Comparison of ENCODE assay signal across 14 cellular contexts in the genomic region with DNA sequence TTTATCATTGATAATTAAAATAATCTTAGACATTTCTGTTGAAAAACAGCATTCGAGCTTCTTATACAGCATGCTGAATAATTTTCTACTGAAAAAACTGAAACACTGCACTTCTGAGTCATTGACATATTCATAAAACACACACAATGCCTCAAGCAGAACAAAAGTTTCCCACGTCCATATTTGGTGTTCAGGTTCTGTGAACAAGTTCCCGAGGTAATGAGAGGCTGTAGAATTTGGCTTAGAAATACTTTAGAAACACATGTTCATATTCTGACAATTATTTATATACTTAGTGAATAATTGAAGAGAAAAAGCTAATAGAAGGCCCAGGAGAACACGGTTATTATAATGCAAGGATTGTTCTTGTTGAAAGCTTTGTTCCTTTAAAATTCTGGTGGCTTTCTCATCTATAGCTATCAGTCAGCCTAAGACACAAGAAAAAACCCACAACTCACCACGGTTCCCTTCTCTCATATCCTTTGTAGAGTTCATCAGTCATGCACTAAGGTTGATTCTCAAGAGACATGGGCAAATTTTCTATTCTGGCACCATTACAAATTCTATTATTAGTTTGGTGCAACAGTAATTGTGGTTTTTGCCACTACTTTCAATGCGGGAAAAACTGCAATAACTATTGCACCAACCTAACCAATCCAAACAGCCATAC.
DNase-seq lines count a peak whose midpoint lies in the region; TF ChIP-seq lines count a peak whose summit lies in the region.
"Had no signal": no experiment of that assay in that cellular context is flagged by ENCODE, and none has a peak within 500 bp of the region (broad histone marks: within the 10 kb centered on the region; RNA-seq: fewer than 3 reads in every experiment).

No MANE protein-coding gene starts in this region.

- TF ChIP-seq CTCF in Loucy (conservative IDR thresholded peaks at IDR 0.05; ENCODE audit: low read length), result no peak
- no peak for TF ChIP-seq CTCF in transverse colon (IDR thresholded peaks at IDR 0.05)

- H2AFZ ChIP-seq in Loucy (ENCODE audit: low read length), result 0 out of 2 replicates have a peak overlapping the region, but pooled peaks have one; percentile 7

- H3K9me3 ChIP-seq in BLaER1 treated with 17β-estradiol and CSF1 and Interleukin-3, amounts not matched to agents 10 nM and 100 nM (replicated peaks in 1 of 11), result peaks cover 0 to 8% (median 3%) of the 10 kb centered on the region in 11 experiments; a peak in 6 of 22 replicates
- H3K9me3 ChIP-seq in Loucy (ENCODE audit: insufficient read depth, low read depth, low read length) (no peaks in the 10 kb centered on the region), transverse colon (no peaks in the 10 kb centered on the region)

- intact Hi-C loops in transverse colon (cut with DNase I; ENCODE audit: low total_unique reads), result no loop called here

- no peaks in the 10 kb centered on the region for H3K9me2 ChIP-seq in Loucy (replicated peaks; ENCODE audit: low read depth, low read length)

- peak overlapping the region in 1 of 11 experiments; percentile 50; a peak in 1 of 22 replicates for H3K9ac ChIP-seq in BLaER1 treated with 17β-estradiol and CSF1 and Interleukin-3, amounts not matched to agents 10 nM and 100 nM
- no peak overlapping the region for H3K9ac ChIP-seq in Loucy (ENCODE audit: low read depth, low read length, poor library complexity, severe bottlenecking)

- H4K20me1 ChIP-seq in BLaER1 treated with 17β-estradiol and CSF1 and Interleukin-3, amounts not matched to agents 10 nM and 100 nM, result no peaks in the 10 kb centered on the region
- H4K20me1 ChIP-seq in Loucy (ENCODE audit: insufficient read depth, low read length, poor library complexity, severe bottlenecking), result no peaks in the 10 kb centered on the region

- H3K79me2 ChIP-seq in Loucy (ENCODE audit: insufficient read depth, low read length), result no peaks in the 10 kb centered on the region

- TF ChIP-seq POLR2A in transverse colon (IDR thresholded peaks at IDR 0.05), result no peak

- H3K4me3 ChIP-seq in BLaER1 treated with 17β-estradiol and CSF1 and Interleukin-3, amounts not matched to agents 10 nM and 100 nM, result peak overlapping the region in 1 of 10 experiments; percentile 8; a peak in 1 of 20 replicates
- H3K4me3 ChIP-seq in Loucy (ENCODE audit: low read length, poor library complexity, severe bottlenecking), result no peak overlapping the region
- H3K4me3 ChIP-seq in transverse colon, result no peak overlapping the region
- H3K4me3 ChIP-seq: skin epidermis had no signal

- H3K4me1 ChIP-seq in BLaER1 treated with 17β-estradiol and CSF1 and Interleukin-3, amounts not matched to agents 10 nM and 100 nM, result peaks cover 20 to 41% (median 32%) of the 10 kb centered on the region in 10 experiments
- H3K4me1 ChIP-seq in Loucy (ENCODE audit: insufficient read depth, low read length, poor library complexity, severe bottlenecking) (peaks cover 7% of the 10 kb centered on the region), transverse colon (no peaks in the 10 kb centered on the region)

- H3K36me3 ChIP-seq in BLaER1 treated with 17β-estradiol and CSF1 and Interleukin-3, amounts not matched to agents 10 nM and 100 nM, result no peaks in the 10 kb centered on the region
- H3K36me3 ChIP-seq in Loucy (ENCODE audit: insufficient read depth, low read length), result no peaks in the 10 kb centered on the region
- H3K36me3 ChIP-seq in transverse colon, result no peaks in the 10 kb centered on the region

- WGBS in transverse colon (ENCODE audit: low coverage in 1 of 2), 2 donors, result 55 to 61% methylated on average over 6 of the region's 6 CpGs

- DNase-seq in HCEC 1CT (peak; percentile 58), glomerular visceral epithelial cell (ENCODE audit: extremely low spot score) (peak; percentile 15), NOMO-1 (lab: John Stamatoyannopoulos, UW; ENCODE audit: unreplicated experiment in 2 of 2) (no peak), DMS153 treated with DMSO at 0.1 percent for 48 hours (lab: John Stamatoyannopoulos, UW; ENCODE audit: unreplicated experiment) (no peak), transverse colon (no peak)
- DNase-seq in activated effector memory CD4-positive, alpha-beta T cell treated with anti-CD3 and anti-CD28 coated beads, Interleukin-2, amount 50 U/mL, for 16 hours, result no peak
- DNase-seq: activated naive CD4-positive, alpha-beta T cell treated with anti-CD3 and anti-CD28 coated beads, Interleukin-2, amount 10 ng/mL, durations not matched to agents 7 days and 5 days; hippocampal formation; midbrain; NCI-H524 treated with DMSO at 0.1 percent for 48 hours had no signal

- no peaks in the 10 kb centered on the region for H3F3A ChIP-seq in Loucy (ENCODE audit: low read depth)

- in situ Hi-C loops in transverse colon (cut with MboI; ENCODE audit: low pct_ligation_motif_present in 1 of 4, low pct_unique_long_range_greater_than_20kb in 1 of 4, low sequenced_read_pairs in 3 of 4), result no loop called here

- H3K27me3 ChIP-seq in BLaER1 treated with 17β-estradiol and CSF1 and Interleukin-3, amounts not matched to agents 10 nM and 100 nM, result no peaks in the 10 kb centered on the region
- no peaks in the 10 kb centered on the region for H3K27me3 ChIP-seq in Loucy (ENCODE audit: insufficient read depth, low read length, poor library complexity, severe bottlenecking)
- no peaks in the 10 kb centered on the region for H3K27me3 ChIP-seq in transverse colon

- H3K27ac ChIP-seq in BLaER1 treated with 17β-estradiol and CSF1 and Interleukin-3, amounts not matched to agents 10 nM and 100 nM, result peak overlapping the region in 4 of 11 experiments; percentile 4 to 72 (median 20); a peak in 4 of 22 replicates
- no peak overlapping the region for H3K27ac ChIP-seq in transverse colon
- H3K27ac ChIP-seq: C4-2B, skin epidermis had no signal

- no peak for TF ChIP-seq EP300 in transverse colon (IDR thresholded peaks at IDR 0.05; ENCODE audit: low read depth)

- H3K4me2 ChIP-seq in BLaER1 treated with 17β-estradiol and CSF1 and Interleukin-3, amounts not matched to agents 10 nM and 100 nM, result peak overlapping the region; percentile 20 to 82 (median 50); a peak in 20 of 22 replicates
- no peak overlapping the region for H3K4me2 ChIP-seq in Loucy (ENCODE audit: low read depth, low read length, poor library complexity, severe bottlenecking)

Comparison
In these comparisons a context has a peak if more than half of its experiments do, and no peak if none do; other contexts are left out.
1. DNase-seq: peak in HCEC 1CT (single experiment) and glomerular visceral epithelial cell (single experiment); none in NOMO-1 (0 of 2), activated effector memory CD4-positive, alpha-beta T cell treated with anti-CD3 and anti-CD28 coated beads, Interleukin-2, amount 50 U/mL, for 16 hours (single experiment), DMS153 treated with DMSO at 0.1 percent for 48 hours (single experiment) and transverse colon (single experiment).